In the genomic region with DNA sequence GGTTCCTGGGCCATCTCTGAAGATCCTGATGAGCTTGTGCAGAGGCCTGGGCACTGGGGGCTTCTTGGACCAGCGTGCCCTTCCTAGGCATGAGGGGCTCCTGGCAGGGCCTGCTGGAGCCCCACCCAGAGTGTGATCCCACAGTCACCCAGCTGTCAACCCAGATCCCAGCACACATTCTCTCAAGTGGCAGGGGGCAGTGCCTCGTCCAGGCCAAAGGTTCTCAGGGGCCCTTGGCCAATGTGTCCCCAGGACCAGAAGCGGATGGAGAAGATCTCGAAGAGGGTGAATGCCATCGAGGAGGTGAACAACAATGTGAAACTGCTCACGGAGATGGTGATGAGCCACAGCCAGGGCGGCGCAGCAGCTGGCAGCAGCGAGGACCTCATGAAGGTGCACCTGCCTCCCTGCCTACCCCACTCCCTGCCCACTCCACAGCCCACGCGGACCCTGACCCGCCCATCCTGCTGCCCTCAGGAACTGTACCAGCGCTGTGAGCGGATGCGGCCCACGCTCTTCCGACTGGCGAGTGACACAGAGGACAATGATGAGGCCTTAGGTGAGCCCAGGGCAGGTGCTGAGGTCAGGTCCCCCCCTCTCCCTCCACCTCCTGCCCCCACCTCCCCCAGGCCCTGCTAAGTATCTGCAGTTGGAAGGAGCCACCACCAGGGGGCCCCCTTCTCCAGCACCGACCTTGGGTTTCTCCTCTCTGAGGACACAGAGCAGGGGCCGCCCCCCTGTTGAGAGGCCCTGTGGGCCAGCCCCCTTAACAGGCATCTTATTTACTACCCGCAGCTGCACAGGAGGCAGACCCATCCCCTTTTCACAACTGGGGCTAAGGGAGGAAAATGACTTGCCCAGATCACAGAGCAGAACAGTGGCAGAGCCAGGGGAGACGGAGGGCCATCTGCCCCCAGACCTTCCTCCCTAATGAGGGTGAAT, we compare ENCODE assay signal across 9 cellular contexts. TPM values are rescaled to one million over a fixed set of nuclear protein-coding genes. Genes with fewer than 3 reads are reported as not detected.
DNase-seq lines count a peak whose midpoint lies in the region; ATAC-seq and TF ChIP-seq lines count a peak whose summit lies in the region.
"Had no signal": no experiment of that assay in that cellular context is flagged by ENCODE, and none has a peak within 500 bp of the region (broad histone marks: within the 10 kb centered on the region; RNA-seq: fewer than 3 reads in every experiment).

No MANE protein-coding gene starts in this region.

- BruUV-seq in Calu3 (replicated peaks; lab: Mats Ljungman, UMichigan) = no TSS peak

- no peaks in the 10 kb centered on the region for H3K9me3 Mint-ChIP-seq in Calu3 (ENCODE audit: low read depth, unreplicated experiment)

- ATAC-seq in GM19463 (IDR thresholded peaks at IDR 0.05; ENCODE audit: unreplicated experiment) (no peak), GM21723 (IDR thresholded peaks at IDR 0.05; ENCODE audit: unreplicated experiment) (no peak)

- intact Hi-C loops in Calu3 (cut with micrococcal nuclease; ENCODE audit: unreplicated experiment) = no loop called here

- CTCF ChIA-PET in Calu3 (lab: Charles Lee) = no interaction called here

- DNase-seq in Calu3 (peak; percentile 73), HuH-7 (ENCODE audit: low spot score) (peak; percentile 83), T-helper 2 cell (peak; percentile 63 to 72 (median 67)), anterior cingulate cortex (lab: John Stamatoyannopoulos, UW) (peak in 36 of 58 donors; percentile 5 to 71 (median 31)), hypothalamus (lab: John Stamatoyannopoulos, UW) (peak in 35 of 51 donors; percentile 8 to 71 (median 40))
- DNase-seq in stimulated activated CD4-positive, alpha-beta T cell treated with anti-CD3 and anti-CD28 coated beads, Interleukin-15, amount 100 ng/mL, for 24 hours = peak; percentile 79

- H3K27ac Mint-ChIP-seq in Calu3 (ENCODE audit: unreplicated experiment) = no peak overlapping the region

- TF ChIP-seq CTCF in Calu3 (IDR thresholded peaks at IDR 0.05; ENCODE audit: unreplicated experiment) = peak; percentile 91

- no peaks in the 10 kb centered on the region for H3K4me1 Mint-ChIP-seq in Calu3 (ENCODE audit: low read depth, unreplicated experiment)

- no peaks in the 10 kb centered on the region for H3K27me3 Mint-ChIP-seq in Calu3 (ENCODE audit: unreplicated experiment)

- peaks cover 46% of the 10 kb centered on the region for H3K36me3 Mint-ChIP-seq in Calu3 (ENCODE audit: insufficient read depth, unreplicated experiment)

- no peak overlapping the region for H3K4me3 Mint-ChIP-seq in Calu3 (ENCODE audit: low read depth, unreplicated experiment)

RNA-seq across cellular contexts. Expression of a gene that starts 14.7 kb away (rescaled TPM):
- total RNA-seq in Calu3 (2022) = 89.8 and 95.3 TPM in 2 replicates

RNA-seq across cellular contexts. Expression of a gene that starts 16.1 kb away (rescaled TPM):
- 13.0 and 17.6 TPM in 2 replicates for total RNA-seq in Calu3 (2022)

RNA-seq across cellular contexts. Expression of a gene that starts 35.2 kb away (rescaled TPM):
- total RNA-seq in Calu3 (2022) = 18.4 and 21.4 TPM in 2 replicates

RNA-seq across cellular contexts. Expression of a gene that starts 43.5 kb away (rescaled TPM):
- 0.90 and 1.2 TPM in 2 replicates for total RNA-seq in Calu3 (2022)
- total RNA-seq: T-helper 2 cell treated with Interferon-gamma antibody and Interleukin-4, amounts not matched to agents 100 ng/mL and 5 ng/mL, for 36 hours had no signal

RNA-seq across cellular contexts. Expression of a gene that starts 52.1 kb away (rescaled TPM):
- total RNA-seq in Calu3 (2022) = 61.4 and 72.3 TPM in 2 replicates

Comparison
In these comparisons a context has a peak if more than half of its experiments do, and no peak if none do; other contexts are left out.
1. DNase-seq: peak in every context shown above with its lines; median percentile 83 in HuH-7; 79 in stimulated activated CD4-positive, alpha-beta T cell treated with anti-CD3 and anti-CD28 coated beads, Interleukin-15, amount 100 ng/mL, for 24 hours; 73 in Calu3; 67 in T-helper 2 cell; 40 in hypothalamus; 31 in anterior cingulate cortex.